ENCODE assay signal across 8 cellular contexts in the genomic region with DNA sequence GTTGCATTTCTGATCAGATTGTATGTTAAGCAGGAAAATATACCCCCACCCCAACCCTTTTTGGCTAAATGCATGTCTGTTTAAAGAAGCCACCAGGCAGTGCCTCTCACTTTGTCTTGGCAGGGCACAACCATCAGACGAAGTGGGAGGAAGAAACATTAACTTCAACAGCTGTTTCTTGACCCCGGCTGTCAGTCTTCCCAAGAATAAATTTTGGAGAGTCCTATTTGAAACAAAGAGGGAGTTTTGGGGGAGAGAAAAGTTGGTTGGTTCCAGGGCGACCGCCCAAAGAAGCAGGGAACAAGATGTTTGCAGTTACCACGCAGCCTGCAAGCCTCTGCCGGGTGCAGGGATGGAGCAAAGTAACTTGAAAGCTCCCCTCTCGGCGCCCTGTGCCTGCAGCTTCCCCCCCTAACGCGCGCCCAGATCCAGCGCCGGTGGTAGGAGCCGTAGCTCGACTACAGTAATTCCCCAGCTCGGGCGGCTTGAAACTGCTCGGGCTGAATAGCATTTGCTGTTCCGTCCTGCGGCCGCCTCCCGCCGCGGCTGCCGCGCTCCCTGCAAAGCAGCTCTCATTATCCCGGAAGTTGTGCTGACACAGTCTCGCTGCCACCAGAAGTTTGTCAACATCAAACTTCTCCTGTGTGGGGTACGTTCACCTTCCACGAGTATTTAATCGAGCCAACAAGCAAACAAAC.
DNase-seq lines count a peak whose midpoint lies in the region; TF ChIP-seq lines count a peak whose summit lies in the region.

No MANE protein-coding gene starts in this region.

- H3K9me2 ChIP-seq in MM.1S (replicated peaks; ENCODE audit: insufficient read depth, low read length) = no peaks in the 10 kb centered on the region

- H2AFZ ChIP-seq in MM.1S (ENCODE audit: low read length) = peak overlapping the region; percentile 52

- DNase-seq in ELF-1 (ENCODE audit: low read depth, low spot score) (peak; percentile 98), H7 (peak; percentile 91), MM.1S (peak; percentile 96), SHP77 treated with DMSO at 0.1 percent for 48 hours (lab: John Stamatoyannopoulos, UW) (peak; percentile 96), activated gamma-delta T cell treated with Interleukin-2 at 50 U/mL for 16 hours (peak; percentile 85), fibroblast of villous mesenchyme (ENCODE audit: low read depth) (peak; percentile 97), nephron progenitor cell (peak; percentile 96)

- no peaks in the 10 kb centered on the region for H3K9me3 ChIP-seq in MM.1S (replicated peaks; ENCODE audit: insufficient read depth, low read length)

- peaks cover 5% of the 10 kb centered on the region; the same call in 1 of the 2 replicates for H3K79me2 ChIP-seq in MM.1S (ENCODE audit: low read length)

- peaks cover 43% of the 10 kb centered on the region for H3F3A ChIP-seq in MM.1S (ENCODE audit: insufficient read depth, low read length)

- H3K4me1 Mint-ChIP-seq in nephron progenitor cell = peaks cover 87% of the 10 kb centered on the region
- H3K4me1 Mint-ChIP-seq in stimulated activated naive CD8-positive, alpha-beta T cell treated with anti-CD3 and anti-CD28 coated beads, Interleukin-15, Interleukin-2, amounts not matched to agents 100 ng/mL and 50 ng/mL, for 24 hours (ENCODE audit: low read depth) = peaks cover 48% of the 10 kb centered on the region

- peaks cover 46% of the 10 kb centered on the region for H3K4me1 ChIP-seq in MM.1S (ENCODE audit: low read length)

- peak overlapping the region; percentile 61 for H3K4me2 ChIP-seq in MM.1S (ENCODE audit: low read depth, low read length)

- H3K36me3 ChIP-seq in H7 (replicated peaks; ENCODE audit: control insufficient read depth, insufficient read depth, low read length) = no peaks in the 10 kb centered on the region
- no peaks in the 10 kb centered on the region for H3K36me3 ChIP-seq in MM.1S (replicated peaks; ENCODE audit: insufficient read depth, low read length)

- H3K27ac Mint-ChIP-seq in nephron progenitor cell = peak overlapping the region; percentile 100
- H3K27ac Mint-ChIP-seq in stimulated activated naive CD8-positive, alpha-beta T cell treated with anti-CD3 and anti-CD28 coated beads, Interleukin-15, Interleukin-2, amounts not matched to agents 100 ng/mL and 50 ng/mL, for 24 hours = peak overlapping the region; percentile 97

- H3K27ac ChIP-seq in MM.1S (ENCODE audit: low read length) = peak overlapping the region; percentile 98

- H3K4me3 ChIP-seq in H7 (ENCODE audit: insufficient read depth, low read depth, low read length) (peak overlapping the region; percentile 45), MM.1S (ENCODE audit: low read length) (peak overlapping the region; percentile 59), fibroblast of villous mesenchyme (ENCODE audit: low read depth, low read length) (peak overlapping the region; percentile 55)

- H3K36me3 Mint-ChIP-seq in nephron progenitor cell (ENCODE audit: low read depth) = no peaks in the 10 kb centered on the region
- no peaks in the 10 kb centered on the region for H3K36me3 Mint-ChIP-seq in stimulated activated naive CD8-positive, alpha-beta T cell treated with anti-CD3 and anti-CD28 coated beads, Interleukin-15, Interleukin-2, amounts not matched to agents 100 ng/mL and 50 ng/mL, for 24 hours (ENCODE audit: low read depth)

- no peaks in the 10 kb centered on the region for H3K27me3 Mint-ChIP-seq in nephron progenitor cell (ENCODE audit: low read depth, poor library complexity)
- H3K27me3 Mint-ChIP-seq in stimulated activated naive CD8-positive, alpha-beta T cell treated with anti-CD3 and anti-CD28 coated beads, Interleukin-15, Interleukin-2, amounts not matched to agents 100 ng/mL and 50 ng/mL, for 24 hours = no peaks in the 10 kb centered on the region

- H3K9ac ChIP-seq in MM.1S (ENCODE audit: low read length) = peak overlapping the region; percentile 90

- H3K27me3 ChIP-seq in H7 (ENCODE audit: control insufficient read depth, insufficient read depth, low read length) (no peaks in the 10 kb centered on the region), MM.1S (replicated peaks; ENCODE audit: insufficient read depth, low read length) (no peaks in the 10 kb centered on the region)

- H3K9me3 Mint-ChIP-seq in nephron progenitor cell = peaks cover 4% of the 10 kb centered on the region
- no peaks in the 10 kb centered on the region for H3K9me3 Mint-ChIP-seq in stimulated activated naive CD8-positive, alpha-beta T cell treated with anti-CD3 and anti-CD28 coated beads, Interleukin-15, Interleukin-2, amounts not matched to agents 100 ng/mL and 50 ng/mL, for 24 hours

- no peak for TF ChIP-seq CTCF in MM.1S (IDR thresholded peaks at IDR 0.05; ENCODE audit: low read length)
- no peak for TF ChIP-seq CTCF in fibroblast of villous mesenchyme (IDR thresholded peaks at IDR 0.05; ENCODE audit: insufficient read depth, low read depth, low read length)
- no peak for TF ChIP-seq CTCF in nephron progenitor cell (IDR thresholded peaks at IDR 0.05)

- no peaks in the 10 kb centered on the region for H4K20me1 ChIP-seq in MM.1S (ENCODE audit: insufficient read depth, low read length)

- H3K4me3 Mint-ChIP-seq in nephron progenitor cell = peak overlapping the region; percentile 91
- peak overlapping the region; percentile 89 for H3K4me3 Mint-ChIP-seq in stimulated activated naive CD8-positive, alpha-beta T cell treated with anti-CD3 and anti-CD28 coated beads, Interleukin-15, Interleukin-2, amounts not matched to agents 100 ng/mL and 50 ng/mL, for 24 hours

Comparison
In these comparisons a context has a peak if more than half of its experiments do, and no peak if none do; other contexts are left out.
1. Peak in every context shown above with its lines: DNase-seq, H3K4me3 ChIP-seq and H3K27ac ChIP-seq.